Comparison of ENCODE assay signal across 24 cellular contexts in genomic region chr10:69496352-69497234, GRCh38. TPM values are rescaled to one million over a fixed set of nuclear protein-coding genes. Genes with fewer than 3 reads are reported as not detected.
A peak's percentile ranks its signal among the peaks of the same experiment; 100 is the strongest.
DNase-seq lines count a peak whose midpoint lies in the region; ATAC-seq and TF ChIP-seq lines count a peak whose summit lies in the region.
"Had no signal": no experiment of that assay in that cellular context is flagged by ENCODE, and none has a peak within 500 bp of the region (broad histone marks: within the 10 kb centered on the region; RNA-seq: fewer than 3 reads in every experiment).

No MANE protein-coding gene starts in this region.

- no peak for TF ChIP-seq POLR2A in esophagus squamous epithelium (IDR thresholded peaks at IDR 0.05)

- intact Hi-C loops in esophagus squamous epithelium (cut with DNase I): loop anchor here (5.0 kb wide), 1 partner anchor 79 kb away; the partner anchor contains the start of gene TACR2
- intact Hi-C loops in sciatic nerve (cut with DNase I): no loop called here
- intact Hi-C loops in upper lobe of right lung (cut with DNase I): no loop called here

- DNase-seq in activated naive CD8-positive, alpha-beta T cell treated with anti-CD3 and anti-CD28 coated beads, Interleukin-2, amount 10 ng/mL, durations not matched to agents 7 days and 5 days: peak; percentile 18
- no peak for DNase-seq in activated naive CD8-positive, alpha-beta T cell treated with anti-CD3 and anti-CD28 coated beads, Interleukin-2, amount 50 U/mL, for 24 hours
- no peak for DNase-seq in esophagus squamous epithelium (lab: John Stamatoyannopoulos, UW)
- DNase-seq in sciatic nerve (ENCODE audit: low spot score): peak; percentile 46
- peak; percentile 44 for DNase-seq in upper lobe of right lung
- DNase-seq in NCI-H748 (lab: John Stamatoyannopoulos, UW; ENCODE audit: unreplicated experiment): no peak
- no peak for DNase-seq in iPS-NIHi7 (ENCODE audit: extremely low spot score)
- DNase-seq: BE2C; COR-L47; Kasumi-1; kidney; NCI-H1417 treated with DMSO at 0.1 percent for 48 hours; NCI-H524 treated with DMSO at 0.1 percent for 48 hours; nephron progenitor cell; Right ventricle myocardium superior; stimulated activated CD4-positive, alpha-beta T cell treated with anti-CD3 and anti-CD28 coated beads, Interleukin-4, amount 100 ng/mL, for 1 hour; stimulated activated naive CD8-positive, alpha-beta T cell treated with anti-CD3 and anti-CD28 coated beads, Interleukin-15, amount 100 ng/mL, for 72 hours had no signal

- peak overlapping the region in 3 of 4 donors; percentile 11 to 34 (median 25) for H3K27ac ChIP-seq in esophagus squamous epithelium
- no peak overlapping the region for H3K27ac ChIP-seq in upper lobe of right lung
- H3K27ac ChIP-seq: vagina had no signal

- no peak overlapping the region for H3K4me3 Mint-ChIP-seq in activated naive CD8-positive, alpha-beta T cell treated with anti-CD3 and anti-CD28 coated beads, Interleukin-2, amount 10 ng/mL, durations not matched to agents 7 days and 5 days
- H3K4me3 Mint-ChIP-seq in activated naive CD8-positive, alpha-beta T cell treated with anti-CD3 and anti-CD28 coated beads, Interleukin-2, amount 50 U/mL, for 24 hours: no peak overlapping the region
- H3K4me3 Mint-ChIP-seq: activated T-helper 1 cell treated with anti-CD3 and anti-CD28 coated beads, Interleukin-12 subunit alpha, Interleukin-12 subunit beta, Interleukin-2, Interleukin-4 antibody, amounts not matched to agents 30 ng/mL and 10 ng/mL and 1 ng/mL, durations not matched to agents 14 hours and 24 hours and 36 hours; dendritic cell treated with granulocyte-macrophage colony-stimulating factor and Interleukin-4, amounts not matched to agents 40 ng/mL and 50 ng/mL, for 4 days; nephron progenitor cell; stimulated activated naive CD8-positive, alpha-beta T cell treated with anti-CD3 and anti-CD28 coated beads, Interleukin-15, amount 100 ng/mL, for 72 hours had no signal

- H3K27me3 Mint-ChIP-seq in activated naive CD8-positive, alpha-beta T cell treated with anti-CD3 and anti-CD28 coated beads, Interleukin-2, amount 10 ng/mL, durations not matched to agents 7 days and 5 days: no peaks in the 10 kb centered on the region
- H3K27me3 Mint-ChIP-seq in activated naive CD8-positive, alpha-beta T cell treated with anti-CD3 and anti-CD28 coated beads, Interleukin-2, amount 50 U/mL, for 24 hours: no peaks in the 10 kb centered on the region
- H3K27me3 Mint-ChIP-seq: progenitor cell of endocrine pancreas; stimulated activated naive CD8-positive, alpha-beta T cell treated with anti-CD3 and anti-CD28 coated beads, Interleukin-15, amount 100 ng/mL, for 72 hours had no signal

- H3K4me1 ChIP-seq in esophagus squamous epithelium (peaks cover 0 to 28% (median 8%) of the 10 kb centered on the region in 3 donors), upper lobe of right lung (no peaks in the 10 kb centered on the region)
- H3K4me1 ChIP-seq: HAP-1 had no signal

- H3K27ac Mint-ChIP-seq in activated naive CD8-positive, alpha-beta T cell treated with anti-CD3 and anti-CD28 coated beads, Interleukin-2, amount 10 ng/mL, durations not matched to agents 7 days and 5 days: no peak overlapping the region
- no peak overlapping the region for H3K27ac Mint-ChIP-seq in activated naive CD8-positive, alpha-beta T cell treated with anti-CD3 and anti-CD28 coated beads, Interleukin-2, amount 50 U/mL, for 24 hours
- H3K27ac Mint-ChIP-seq: activated T-helper 1 cell treated with anti-CD3 and anti-CD28 coated beads, Interleukin-12 subunit alpha, Interleukin-12 subunit beta, Interleukin-2, Interleukin-4 antibody, amounts not matched to agents 30 ng/mL and 10 ng/mL and 1 ng/mL, durations not matched to agents 14 hours and 24 hours and 36 hours; dendritic cell treated with granulocyte-macrophage colony-stimulating factor and Interleukin-4, amounts not matched to agents 40 ng/mL and 50 ng/mL, for 4 days; nephron progenitor cell; progenitor cell of endocrine pancreas; stimulated activated naive CD8-positive, alpha-beta T cell treated with anti-CD3 and anti-CD28 coated beads, Interleukin-15, amount 100 ng/mL, for 72 hours had no signal

- WGBS in esophagus squamous epithelium, 2 donors: 37 to 47% methylated on average over 6 of the region's 6 CpGs

- no peaks in the 10 kb centered on the region for H3K9me3 Mint-ChIP-seq in activated naive CD8-positive, alpha-beta T cell treated with anti-CD3 and anti-CD28 coated beads, Interleukin-2, amount 10 ng/mL, durations not matched to agents 7 days and 5 days
- no peaks in the 10 kb centered on the region for H3K9me3 Mint-ChIP-seq in activated naive CD8-positive, alpha-beta T cell treated with anti-CD3 and anti-CD28 coated beads, Interleukin-2, amount 50 U/mL, for 24 hours
- H3K9me3 Mint-ChIP-seq: activated T-helper 1 cell treated with anti-CD3 and anti-CD28 coated beads, Interleukin-12 subunit alpha, Interleukin-12 subunit beta, Interleukin-2, Interleukin-4 antibody, amounts not matched to agents 30 ng/mL and 10 ng/mL and 1 ng/mL, durations not matched to agents 14 hours and 24 hours and 36 hours; dendritic cell treated with granulocyte-macrophage colony-stimulating factor and Interleukin-4, amounts not matched to agents 40 ng/mL and 50 ng/mL, for 4 days; nephron progenitor cell; stimulated activated naive CD8-positive, alpha-beta T cell treated with anti-CD3 and anti-CD28 coated beads, Interleukin-15, amount 100 ng/mL, for 72 hours had no signal

- POLR2A ChIA-PET in activated naive CD8-positive, alpha-beta T cell treated with anti-CD3 and anti-CD28 coated beads, Interleukin-2, amount 10 ng/mL, durations not matched to agents 7 days and 5 days (lab: Charles Lee): no interaction called here

- H3K4me3 ChIP-seq in esophagus squamous epithelium: no peak overlapping the region
- H3K4me3 ChIP-seq in upper lobe of right lung: no peak overlapping the region
- H3K4me3 ChIP-seq: HAP-1, smooth muscle cell, vagina had no signal

- H3K27me3 ChIP-seq in esophagus squamous epithelium (no peaks in the 10 kb centered on the region), upper lobe of right lung (no peaks in the 10 kb centered on the region)
- H3K27me3 ChIP-seq: BE2C, vagina had no signal

- no peak for ATAC-seq in activated naive CD8-positive, alpha-beta T cell treated with anti-CD3 and anti-CD28 coated beads, Interleukin-2, amount 10 ng/mL, durations not matched to agents 7 days and 5 days (ENCODE audit: low read depth)
- no peak for ATAC-seq in activated naive CD8-positive, alpha-beta T cell treated with anti-CD3 and anti-CD28 coated beads, Interleukin-2, amount 50 U/mL, for 24 hours
- ATAC-seq in sciatic nerve: no peak
- ATAC-seq in upper lobe of right lung: no peak
- no peak for ATAC-seq in GM18909 (IDR thresholded peaks at IDR 0.05; ENCODE audit: poor library complexity, unreplicated experiment)
- ATAC-seq: stimulated activated naive CD8-positive, alpha-beta T cell treated with anti-CD3 and anti-CD28 coated beads, Interleukin-15, amount 100 ng/mL, for 72 hours had no signal

- H3K9me3 ChIP-seq in esophagus squamous epithelium: no peaks in the 10 kb centered on the region
- H3K9me3 ChIP-seq in upper lobe of right lung: no peaks in the 10 kb centered on the region
- H3K9me3 ChIP-seq: BE2C, HAP-1, vagina had no signal

- no peaks in the 10 kb centered on the region for H3K36me3 ChIP-seq in esophagus squamous epithelium
- no peaks in the 10 kb centered on the region for H3K36me3 ChIP-seq in upper lobe of right lung
- H3K36me3 ChIP-seq: BE2C, HAP-1, vagina had no signal

- H3K4me1 Mint-ChIP-seq in activated naive CD8-positive, alpha-beta T cell treated with anti-CD3 and anti-CD28 coated beads, Interleukin-2, amount 10 ng/mL, durations not matched to agents 7 days and 5 days: peaks cover 5% of the 10 kb centered on the region
- no peaks in the 10 kb centered on the region for H3K4me1 Mint-ChIP-seq in activated naive CD8-positive, alpha-beta T cell treated with anti-CD3 and anti-CD28 coated beads, Interleukin-2, amount 50 U/mL, for 24 hours

- H3K36me3 Mint-ChIP-seq in activated naive CD8-positive, alpha-beta T cell treated with anti-CD3 and anti-CD28 coated beads, Interleukin-2, amount 10 ng/mL, durations not matched to agents 7 days and 5 days: no peaks in the 10 kb centered on the region
- H3K36me3 Mint-ChIP-seq in activated naive CD8-positive, alpha-beta T cell treated with anti-CD3 and anti-CD28 coated beads, Interleukin-2, amount 50 U/mL, for 24 hours (ENCODE audit: low read depth): no peaks in the 10 kb centered on the region

- TF ChIP-seq CTCF in esophagus squamous epithelium (IDR thresholded peaks at IDR 0.05): no peak
- TF ChIP-seq CTCF in upper lobe of right lung (IDR thresholded peaks at IDR 0.05): no peak

RNA-seq across cellular contexts. Expression of gene TSPAN15, which starts 45.3 kb away (rescaled TPM):
- 1 to 10 TPM; 4.6 to 4.7 TPM for total RNA-seq in activated naive CD8-positive, alpha-beta T cell treated with anti-CD3 and anti-CD28 coated beads, Interleukin-2, amount 10 ng/mL, durations not matched to agents 7 days and 5 days
- total RNA-seq in esophagus squamous epithelium (10 to 100 TPM in 3 of 4 donors, 1 to 10 TPM in 1; 3.6 to 24.0 (median 18.5) TPM), sciatic nerve (103 TPM), upper lobe of right lung (47.3 TPM)

Comparison
In these comparisons a context has a peak if more than half of its experiments do, and no peak if none do; other contexts are left out.
1. DNase-seq: peak in activated naive CD8-positive, alpha-beta T cell treated with anti-CD3 and anti-CD28 coated beads, Interleukin-2, amount 10 ng/mL, durations not matched to agents 7 days and 5 days (single experiment), sciatic nerve (single experiment) and upper lobe of right lung (single experiment); none in activated naive CD8-positive, alpha-beta T cell treated with anti-CD3 and anti-CD28 coated beads, Interleukin-2, amount 50 U/mL, for 24 hours (single experiment), esophagus squamous epithelium (single experiment), NCI-H748 (single experiment) and iPS-NIHi7 (single experiment).